Comparison of ENCODE assay signal across 17 cellular contexts in genomic region chr2:2325538-2325937, GRCh38. TPM values are rescaled to one million over a fixed set of nuclear protein-coding genes. Genes with fewer than 3 reads are reported as not detected.
DNase-seq lines count a peak whose midpoint lies in the region; ATAC-seq, FAIRE-seq and TF ChIP-seq lines count a peak whose summit lies in the region.
"Had no signal": no experiment of that assay in that cellular context is flagged by ENCODE, and none has a peak within 500 bp of the region (broad histone marks: within the 10 kb centered on the region; RNA-seq: fewer than 3 reads in every experiment).

No MANE protein-coding gene starts in this region.

- H3K36me3 ChIP-seq in GM23338 (ENCODE audit: insufficient read depth) (no peaks in the 10 kb centered on the region), endocrine pancreas (ENCODE audit: control insufficient read depth, insufficient read depth, low read length) (no peaks in the 10 kb centered on the region), mammary epithelial cell (ENCODE audit: insufficient read depth, low read length) (no peaks in the 10 kb centered on the region)
- H3K36me3 ChIP-seq: pancreas, SJCRH30 had no signal

- no peaks in the 10 kb centered on the region for H3K79me2 ChIP-seq in GM23338 (replicated peaks; ENCODE audit: insufficient read depth)
- no peaks in the 10 kb centered on the region for H3K79me2 ChIP-seq in mammary epithelial cell (ENCODE audit: insufficient read depth, low read length)

- H3K4me2 ChIP-seq in GM23338 (peak overlapping the region; percentile 27), mammary epithelial cell (ENCODE audit: insufficient read depth, low read depth, low read length) (no peak overlapping the region)

- H3K9ac ChIP-seq in endocrine pancreas (ENCODE audit: control insufficient read depth, insufficient read depth, low read length) (no peak overlapping the region), mammary epithelial cell (ENCODE audit: insufficient read depth, low read length) (no peak overlapping the region)

- TF ChIP-seq POLR2A in GM18505 (IDR thresholded peaks at IDR 0.05; ENCODE audit: borderline replicate concordance, extremely low read depth, insufficient read depth, insufficient read length) = no peak

- TF ChIP-seq CTCF in GM23338 (conservative IDR thresholded peaks at IDR 0.05; ENCODE audit: low read depth in 2 of 2) (no peak), mammary epithelial cell (conservative IDR thresholded peaks at IDR 0.05 in 1 of 2, IDR thresholded peaks at IDR 0.05 in 1 of 2; ENCODE audit: extremely low read depth in 1 of 2, insufficient read depth in 1 of 2, low read depth in 1 of 2, low read length in 2 of 2) (no peak)

- BruUV-seq in mammary epithelial cell (replicated peaks; lab: Mats Ljungman, UMichigan) = no TSS peak

- no peaks in the 10 kb centered on the region for H3F3A ChIP-seq in GM23338 (replicated peaks; ENCODE audit: low read depth)

- ATAC-seq in GM23338 = peak; percentile 61
- no peak for ATAC-seq in GM18505 (IDR thresholded peaks at IDR 0.05; ENCODE audit: unreplicated experiment)
- ATAC-seq: left cardiac atrium; stimulated activated naive B cell treated with anti-CD40 and anti-IgM and Interleukin-4, amounts not matched to agents 10 μg/mL and 1 μg/mL and 100 μg/mL, for 72 hours had no signal

- no peaks in the 10 kb centered on the region for H3K9me3 Mint-ChIP-seq in GM23338

- H3K9me2 ChIP-seq in GM23338 (ENCODE audit: insufficient read depth) = no peaks in the 10 kb centered on the region

- dilution Hi-C loops in mammary epithelial cell (cut with HindIII; ENCODE audit: low sequenced_read_pairs) = no loop called here

- no peaks in the 10 kb centered on the region for H3K36me3 Mint-ChIP-seq in GM23338 (ENCODE audit: low read depth)
- H3K36me3 Mint-ChIP-seq: stimulated activated naive B cell treated with anti-CD40 and anti-IgM and Interleukin-4, amounts not matched to agents 10 μg/mL and 1 μg/mL and 100 μg/mL, for 72 hours had no signal

- H3K27ac Mint-ChIP-seq in GM23338 = no peak overlapping the region
- H3K27ac Mint-ChIP-seq: stimulated activated naive B cell treated with anti-CD40 and anti-IgM and Interleukin-4, amounts not matched to agents 10 μg/mL and 1 μg/mL and 100 μg/mL, for 72 hours had no signal

- H3K4me3 ChIP-seq in GM23338 (no peak overlapping the region), endocrine pancreas (ENCODE audit: control insufficient read depth, insufficient read depth, low read length) (peak overlapping the region; percentile 82), mammary epithelial cell (replicated peaks in 1 of 3; ENCODE audit: insufficient read depth in 1 of 3, low read depth in 2 of 3, low read length in 3 of 3) (no peak overlapping the region)
- H3K4me3 ChIP-seq: pancreas, SJCRH30 had no signal

- no peaks in the 10 kb centered on the region for H4K20me1 ChIP-seq in GM23338 (replicated peaks; ENCODE audit: insufficient read depth)
- no peaks in the 10 kb centered on the region for H4K20me1 ChIP-seq in mammary epithelial cell (ENCODE audit: insufficient read depth, low read length)

- CTCF ChIA-PET in mammary epithelial cell (lab: Charles Lee; ENCODE audit: low non-redundant PET) = no interaction called here

- no peaks in the 10 kb centered on the region for H3K27me3 Mint-ChIP-seq in GM23338 (ENCODE audit: insufficient read depth, low read depth, poor library complexity)
- H3K27me3 Mint-ChIP-seq: central memory CD8-positive, alpha-beta T cell; stimulated activated naive B cell treated with anti-CD40 and anti-IgM and Interleukin-4, amounts not matched to agents 10 μg/mL and 1 μg/mL and 100 μg/mL, for 72 hours had no signal

- H3K27ac ChIP-seq in GM23338 (ENCODE audit: low read depth) (no peak overlapping the region), mammary epithelial cell (ENCODE audit: insufficient read depth, low read depth, low read length) (no peak overlapping the region)
- H3K27ac ChIP-seq: pancreas, SJCRH30 had no signal

- H2AFZ ChIP-seq in GM23338 = 0 out of 2 replicates have a peak overlapping the region, but pooled peaks have one; percentile 8
- no peak overlapping the region for H2AFZ ChIP-seq in mammary epithelial cell (ENCODE audit: low read depth, low read length)

- H3K4me3 Mint-ChIP-seq in GM23338 = peak overlapping the region; percentile 2; the same call in 1 of the 3 replicates
- H3K4me3 Mint-ChIP-seq: central memory CD8-positive, alpha-beta T cell; stimulated activated naive B cell treated with anti-CD40 and anti-IgM and Interleukin-4, amounts not matched to agents 10 μg/mL and 1 μg/mL and 100 μg/mL, for 72 hours had no signal

- H3K4me1 ChIP-seq in GM23338 (ENCODE audit: insufficient read depth) (peaks cover 14% of the 10 kb centered on the region), endocrine pancreas (ENCODE audit: control insufficient read depth, insufficient read depth, low read length) (peaks cover 26% of the 10 kb centered on the region), mammary epithelial cell (ENCODE audit: insufficient read depth, low read length) (no peaks in the 10 kb centered on the region)
- H3K4me1 ChIP-seq: pancreas, SJCRH30 had no signal

- 60% methylated on average over 5 of the region's 8 CpGs for WGBS in mammary epithelial cell (ENCODE audit: low coverage, missing lambda C conversion rate)

- no peaks in the 10 kb centered on the region for H3K9me3 ChIP-seq in endocrine pancreas (ENCODE audit: control insufficient read depth, low read length)
- H3K9me3 ChIP-seq in mammary epithelial cell (replicated peaks; ENCODE audit: insufficient read depth, low read length) = peaks cover 20% of the 10 kb centered on the region
- H3K9me3 ChIP-seq: pancreas, SJCRH30 had no signal

- peaks cover 44% of the 10 kb centered on the region for H3K4me1 Mint-ChIP-seq in GM23338
- H3K4me1 Mint-ChIP-seq: central memory CD8-positive, alpha-beta T cell; stimulated activated naive B cell treated with anti-CD40 and anti-IgM and Interleukin-4, amounts not matched to agents 10 μg/mL and 1 μg/mL and 100 μg/mL, for 72 hours had no signal

- peak; percentile 34 for DNase-seq in GM23338 (ENCODE audit: low spot score)
- peak; percentile 44 for DNase-seq in NCI-H2029 (lab: John Stamatoyannopoulos, UW)
- DNase-seq in NCI-H526 (lab: John Stamatoyannopoulos, UW) = peak; percentile 27 to 46
- no peak for DNase-seq in T-helper 9 cell
- no peak for DNase-seq in frontal cortex (ENCODE audit: low spot score in 2 of 2)
- DNase-seq in mammary epithelial cell = no peak
- DNase-seq: activated T-cell treated with anti-CD3 and anti-CD28 coated beads, Interleukin-2, amount 50 U/mL, for 48 hours; GOT3; left cardiac atrium; pancreas; SJCRH30; stimulated activated naive B cell treated with anti-CD40 and anti-IgM and Interleukin-4, amounts not matched to agents 10 μg/mL and 1 μg/mL and 100 μg/mL, for 72 hours had no signal

- in situ Hi-C loops in mammary epithelial cell (cut with MboI; ENCODE audit: low sequenced_read_pairs in 2 of 2) = no loop called here

- intact Hi-C loops in mammary epithelial cell (cut with micrococcal nuclease) = no loop called here

- H3K27me3 ChIP-seq in GM23338 (ENCODE audit: insufficient read depth) = no peaks in the 10 kb centered on the region
- no peaks in the 10 kb centered on the region for H3K27me3 ChIP-seq in endocrine pancreas (ENCODE audit: control insufficient read depth, insufficient read depth, low read length)
- H3K27me3 ChIP-seq in mammary epithelial cell (ENCODE audit: insufficient read depth, low read length) = no peaks in the 10 kb centered on the region

- no peak for FAIRE-seq in frontal cortex (lab: Jason Lieb, UNC)
- FAIRE-seq: pancreas had no signal

RNA-seq across cellular contexts. Expression of gene MYT1L, which starts 5.5 kb away (rescaled TPM):
- 0.08 TPM in 1 of 2 replicates, not detected in the other for total RNA-seq in GM23338 (2014; rRNA removed; shearing (Covaris generic))
- polyA plus RNA-seq in GM23338 (2016; fragmentation: Nextera tagmentation; extraction: Ambion mirVana) = 0.56 TPM in 1 of 2 replicates, not detected in the other
- 424 TPM for total RNA-seq in frontal cortex
- total RNA-seq in mammary epithelial cell = under 1 TPM in 1 of 2 donors, not detected in 1; 0.17 TPM
- not detected for polyA plus RNA-seq in mammary epithelial cell
- not detected for polyA minus RNA-seq in mammary epithelial cell
- total RNA-seq: HT-29, left cardiac atrium, ureter had no signal

Comparison
In these comparisons a context has a peak if more than half of its experiments do, and no peak if none do; other contexts are left out.
1. DNase-seq: peak in GM23338 (single experiment), NCI-H2029 (single experiment) and NCI-H526 (2 of 2); none in T-helper 9 cell (single experiment), frontal cortex (0 of 2) and mammary epithelial cell (single experiment).
2. RNA of gene MYT1L, which starts 5.5 kb away (total RNA-seq): 424 TPM in frontal cortex (single experiment); 0.17 TPM in mammary epithelial cell and 0.08 TPM in GM23338; every median in the first group is over 100 times any median in the second.